ENCODE assay signal across 32 cellular contexts in the genomic region with DNA sequence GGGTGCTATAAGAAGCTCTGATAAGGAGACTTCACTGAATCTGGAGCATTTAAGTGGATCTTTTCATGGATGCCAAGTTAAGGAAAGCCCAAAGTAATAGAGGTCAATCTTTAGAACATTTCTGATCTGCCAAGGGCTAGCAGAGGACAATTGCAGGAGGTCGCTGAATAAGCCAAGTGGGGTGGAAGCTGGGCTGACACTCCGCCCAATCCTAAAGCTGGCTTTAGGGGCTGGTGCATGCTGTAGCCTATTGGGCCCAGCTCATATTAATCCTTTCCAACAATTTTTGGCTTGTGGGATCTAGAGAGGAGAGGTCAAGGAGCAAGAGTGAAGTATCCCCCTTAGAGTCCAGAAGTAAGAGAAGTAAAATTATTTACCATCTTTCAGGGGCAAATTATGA.
"Had no signal": no experiment of that assay in that cellular context is flagged by ENCODE, and none has a peak within 500 bp of the region (broad histone marks: within the 10 kb centered on the region; RNA-seq: fewer than 3 reads in every experiment).

No MANE protein-coding gene starts in this region.

- H3K36me3 Mint-ChIP-seq: activated naive CD4-positive, alpha-beta T cell treated with anti-CD3 and anti-CD28 coated beads, Interleukin-2, amount 50 U/mL, for 24 hours; activated naive CD8-positive, alpha-beta T cell treated with anti-CD3 and anti-CD28 coated beads for 36 hours; T-cell had no signal

- H3K4me1 ChIP-seq: adrenal gland, colonic mucosa had no signal

- H3K4me1 Mint-ChIP-seq: activated B cell treated with CpG ODN at 0.5 μM for 24 hours had no signal

- DNase-seq: activated B cell treated with CpG ODN at 0.5 μM for 24 hours; activated CD4-positive, alpha-beta T cell treated with anti-CD3 and anti-CD28 coated beads for 48 hours; activated CD4-positive, alpha-beta T cell treated with anti-CD3 and anti-CD28 coated beads, Interleukin-2, amount 50 U/mL, for 1 hour; activated CD4-positive, alpha-beta T cell treated with anti-CD3 and anti-CD28 coated beads, Interleukin-2, amount 50 U/mL, for 48 hours; activated CD8-positive, alpha-beta memory T cell treated with anti-CD3 and anti-CD28 coated beads for 24 hours; activated CD8-positive, alpha-beta T cell treated with anti-CD3 and anti-CD28 coated beads for 36 hours; activated effector memory CD4-positive, alpha-beta T cell treated with anti-CD3 and anti-CD28 coated beads, Interleukin-2, amount 50 U/mL, for 16 hours; activated naive CD4-positive, alpha-beta T cell treated with anti-CD3 and anti-CD28 coated beads for 36 hours; activated naive CD8-positive, alpha-beta T cell treated with anti-CD3 and anti-CD28 coated beads for 36 hours; activated naive CD8-positive, alpha-beta T cell treated with anti-CD3 and anti-CD28 coated beads, Interleukin-2, amount 50 U/mL, for 24 hours; activated T-cell treated with anti-CD3 and anti-CD28 coated beads, Interleukin-2, amount 50 U/mL, for 48 hours; adrenal gland; amygdala; aorta; body of pancreas; central memory CD4-positive, alpha-beta T cell; cerebellar nuclear complex; colonic mucosa; effector CD8-positive, alpha-beta T cell; esophagus squamous epithelium; foreskin melanocyte; SW 1271; T-cell; T-helper 17 cell; T1000; WERI-Rb-1 had no signal

- H3K27ac Mint-ChIP-seq: activated B cell treated with CpG ODN at 0.5 μM for 24 hours; activated CD8-positive, alpha-beta T cell treated with anti-CD3 and anti-CD28 coated beads for 36 hours; activated naive CD4-positive, alpha-beta T cell treated with anti-CD3 and anti-CD28 coated beads for 36 hours; activated naive CD4-positive, alpha-beta T cell treated with anti-CD3 and anti-CD28 coated beads, Interleukin-2, amount 50 U/mL, for 24 hours; activated naive CD8-positive, alpha-beta T cell treated with anti-CD3 and anti-CD28 coated beads for 36 hours; activated naive CD8-positive, alpha-beta T cell treated with anti-CD3 and anti-CD28 coated beads, Interleukin-2, amount 50 U/mL, for 24 hours; activated T-helper 1 cell treated with anti-CD3 and anti-CD28 coated beads, Interleukin-12 subunit alpha, Interleukin-12 subunit beta, Interleukin-2, Interleukin-4 antibody, amounts not matched to agents 30 ng/mL and 10 ng/mL and 1 ng/mL, durations not matched to agents 14 hours and 24 hours and 36 hours; activated T-helper 2 cell treated with anti-CD3 and anti-CD28 coated beads, Interferon-gamma antibody, Interleukin-2, Interleukin-4, amounts not matched to agents 10 μg/mL and 5 μg/mL and 100 μg/mL, durations not matched to agents 14 hours and 24 hours and 36 hours; T-cell; T-helper 17 cell; T-helper 2 cell treated with Interferon-gamma antibody and Interleukin-4, amounts not matched to agents 5 μg/mL and 100 μg/mL, for 36 hours had no signal

- ATAC-seq: activated CD4-positive, CD25-positive, alpha-beta regulatory T cell treated with anti-CD3 and anti-CD28 coated beads, Interleukin-2, amount 50 U/mL, for 24 hours; activated CD8-positive, alpha-beta T cell treated with anti-CD3 and anti-CD28 coated beads for 36 hours; activated naive CD8-positive, alpha-beta T cell treated with anti-CD3 and anti-CD28 coated beads, Interleukin-2, amount 50 U/mL, for 24 hours; body of pancreas; T-cell; T-helper 17 cell had no signal

- H3K4me3 Mint-ChIP-seq: activated B cell treated with CpG ODN at 0.5 μM for 24 hours; activated CD8-positive, alpha-beta T cell treated with anti-CD3 and anti-CD28 coated beads for 36 hours; activated naive CD4-positive, alpha-beta T cell treated with anti-CD3 and anti-CD28 coated beads for 36 hours; activated naive CD4-positive, alpha-beta T cell treated with anti-CD3 and anti-CD28 coated beads, Interleukin-2, amount 50 U/mL, for 24 hours; activated naive CD8-positive, alpha-beta T cell treated with anti-CD3 and anti-CD28 coated beads for 36 hours; activated naive CD8-positive, alpha-beta T cell treated with anti-CD3 and anti-CD28 coated beads, Interleukin-2, amount 50 U/mL, for 24 hours; activated T-helper 1 cell treated with anti-CD3 and anti-CD28 coated beads, Interleukin-12 subunit alpha, Interleukin-12 subunit beta, Interleukin-2, Interleukin-4 antibody, amounts not matched to agents 30 ng/mL and 10 ng/mL and 1 ng/mL, durations not matched to agents 14 hours and 24 hours and 36 hours; T-cell; T-helper 17 cell; T-helper 2 cell treated with Interferon-gamma antibody and Interleukin-4, amounts not matched to agents 5 μg/mL and 100 μg/mL, for 36 hours had no signal

- H3K9me3 ChIP-seq: adrenal gland, body of pancreas, colonic mucosa, esophagus squamous epithelium had no signal

- H3K4me3 ChIP-seq: adrenal gland, body of pancreas, colonic mucosa, esophagus squamous epithelium had no signal

- H3K9me3 Mint-ChIP-seq: activated B cell treated with CpG ODN at 0.5 μM for 24 hours; activated CD8-positive, alpha-beta T cell treated with anti-CD3 and anti-CD28 coated beads for 36 hours; activated naive CD4-positive, alpha-beta T cell treated with anti-CD3 and anti-CD28 coated beads for 36 hours; activated naive CD4-positive, alpha-beta T cell treated with anti-CD3 and anti-CD28 coated beads, Interleukin-2, amount 50 U/mL, for 24 hours; activated naive CD8-positive, alpha-beta T cell treated with anti-CD3 and anti-CD28 coated beads for 36 hours; activated naive CD8-positive, alpha-beta T cell treated with anti-CD3 and anti-CD28 coated beads, Interleukin-2, amount 50 U/mL, for 24 hours; activated T-helper 2 cell treated with anti-CD3 and anti-CD28 coated beads, Interferon-gamma antibody, Interleukin-2, Interleukin-4, amounts not matched to agents 10 μg/mL and 5 μg/mL and 100 μg/mL, durations not matched to agents 14 hours and 24 hours and 36 hours; T-helper 2 cell treated with Interferon-gamma antibody and Interleukin-4, amounts not matched to agents 5 μg/mL and 100 μg/mL, for 36 hours had no signal

- H3K27me3 Mint-ChIP-seq: activated B cell treated with CpG ODN at 0.5 μM for 24 hours; activated CD8-positive, alpha-beta T cell treated with anti-CD3 and anti-CD28 coated beads for 36 hours; activated naive CD4-positive, alpha-beta T cell treated with anti-CD3 and anti-CD28 coated beads, Interleukin-2, amount 50 U/mL, for 24 hours; activated naive CD8-positive, alpha-beta T cell treated with anti-CD3 and anti-CD28 coated beads for 36 hours; activated naive CD8-positive, alpha-beta T cell treated with anti-CD3 and anti-CD28 coated beads, Interleukin-2, amount 50 U/mL, for 24 hours; T-cell; T-helper 17 cell had no signal

- H3K27ac ChIP-seq: adrenal gland, body of pancreas, colonic mucosa, epithelial cell of prostate, esophagus squamous epithelium, WERI-Rb-1 had no signal

- H3K27me3 ChIP-seq: adrenal gland, body of pancreas, colonic mucosa, esophagus squamous epithelium had no signal

- H3K36me3 ChIP-seq: adrenal gland, colonic mucosa, esophagus squamous epithelium, WERI-Rb-1 had no signal
